In genomic region chr14:104597576-104597975, GRCh38 we compare ENCODE assay signal across 21 cellular contexts. TPM values are rescaled to one million over a fixed set of nuclear protein-coding genes. Genes with fewer than 3 reads are reported as not detected.
DNase-seq lines count a peak whose midpoint lies in the region; ATAC-seq, FAIRE-seq and TF ChIP-seq lines count a peak whose summit lies in the region.
"Had no signal": no experiment of that assay in that cellular context is flagged by ENCODE, and none has a peak within 500 bp of the region (broad histone marks: within the 10 kb centered on the region; RNA-seq: fewer than 3 reads in every experiment).

No MANE protein-coding gene starts in this region.

- no peaks in the 10 kb centered on the region for H3K4me1 ChIP-seq in RWPE2 (ENCODE audit: insufficient read depth, poor library complexity, severe bottlenecking)
- no peaks in the 10 kb centered on the region for H3K4me1 ChIP-seq in kidney (ENCODE audit: control insufficient read depth in 1 of 2, insufficient read depth in 1 of 2, low read depth in 1 of 2, low read length in 2 of 2)

- no peak for FAIRE-seq in kidney (lab: Jason Lieb, UNC)
- FAIRE-seq: D721Med had no signal

- no peak overlapping the region for H3K27ac ChIP-seq in RWPE2 (ENCODE audit: poor library complexity, severe bottlenecking)
- H3K27ac ChIP-seq in kidney (ENCODE audit: low read depth in 2 of 2, low read length in 2 of 2): no peak overlapping the region
- H3K27ac ChIP-seq: RWPE1 had no signal

- TF ChIP-seq CTCF in RWPE2 (IDR thresholded peaks at IDR 0.05; ENCODE audit: poor library complexity, severe bottlenecking) (no peak), kidney (IDR thresholded peaks at IDR 0.05; ENCODE audit: borderline replicate concordance, extremely low read depth, insufficient read depth) (no peak)

- H3K36me3 ChIP-seq in RWPE2 (ENCODE audit: low read depth) (no peaks in the 10 kb centered on the region), kidney (ENCODE audit: control insufficient read depth in 1 of 2, insufficient read depth in 2 of 2, low read length in 2 of 2) (no peaks in the 10 kb centered on the region)
- H3K36me3 ChIP-seq: MG63 had no signal

- intact Hi-C loops in Right ventricle myocardium inferior (cut with DNase I) (no loop called here), cardiac septum (cut with DNase I) (no loop called here), kidney (cut with DNase I) (no loop called here)

- DNase-seq in Right ventricle myocardium inferior (ENCODE audit: missing footprints): peak; percentile 41
- DNase-seq in cardiac septum (ENCODE audit: low spot score): no peak
- DNase-seq in RWPE2 (ENCODE audit: low spot score): peak; percentile 59
- peak; percentile 36 for DNase-seq in kidney
- DNase-seq in RPMI8226: no peak
- DNase-seq: CD4-positive, CD25-positive, alpha-beta regulatory T cell; HCEC 1CT; IMR-90; KG1; MG63; NCI-H2029 treated with DMSO at 0.1 percent for 48 hours; NCI-H2227 treated with DMSO at 0.1 percent for 48 hours had no signal

- no peaks in the 10 kb centered on the region for H3K9me3 ChIP-seq in RWPE2 (ENCODE audit: severe bottlenecking)
- no peaks in the 10 kb centered on the region for H3K9me3 ChIP-seq in kidney (ENCODE audit: control insufficient read depth in 1 of 2, low read length in 2 of 2)
- H3K9me3 ChIP-seq: MG63, SK-N-SH had no signal

- no peak overlapping the region for H3K9ac ChIP-seq in kidney (ENCODE audit: low read length in 2 of 2)
- H3K9ac ChIP-seq: SK-N-SH had no signal

- H3K27me3 ChIP-seq in RWPE2 (ENCODE audit: insufficient read depth, poor library complexity, severe bottlenecking): peaks cover 29% of the 10 kb centered on the region
- H3K27me3 ChIP-seq: MG63 had no signal

- H3K4me3 ChIP-seq in RWPE2 (ENCODE audit: severe bottlenecking) (no peak overlapping the region), kidney (ENCODE audit: low read length in 2 of 2) (no peak overlapping the region)
- H3K4me3 ChIP-seq: GM23338, MG63 had no signal

- ATAC-seq in Right ventricle myocardium inferior (no peak), RWPE2 (ENCODE audit: low read depth) (no peak), SK-N-SH treated with all-trans-retinoic acid at 6 μM for 48 hours (no peak)
- ATAC-seq in activated CD4-positive, CD25-positive, alpha-beta regulatory T cell treated with anti-CD3 and anti-CD28 coated beads, Interleukin-2, amount 50 U/mL, for 24 hours: no peak
- ATAC-seq: GM23338 had no signal

TF ChIP-seq in SK-N-SH treated with all-trans-retinoic acid at 6 μM for 48 hours, 23 proteins besides CTCF, POLR2A, EP300 and RAD21:
- TF ChIP-seq PPARA (CRISPR knock-in tag; IDR thresholded peaks at IDR 0.05; ENCODE audit: borderline replicate concordance): no peak
- TF ChIP-seq ZFP30 (CRISPR knock-in tag; IDR thresholded peaks at IDR 0.05): no peak
- no peak for TF ChIP-seq ZNF8 (CRISPR knock-in tag; IDR thresholded peaks at IDR 0.05)
- TF ChIP-seq ESRRG (CRISPR knock-in tag; IDR thresholded peaks at IDR 0.05): no peak
- no peak for TF ChIP-seq SNAI2 (CRISPR knock-in tag; IDR thresholded peaks at IDR 0.05)
- TF ChIP-seq, protein P1, sequence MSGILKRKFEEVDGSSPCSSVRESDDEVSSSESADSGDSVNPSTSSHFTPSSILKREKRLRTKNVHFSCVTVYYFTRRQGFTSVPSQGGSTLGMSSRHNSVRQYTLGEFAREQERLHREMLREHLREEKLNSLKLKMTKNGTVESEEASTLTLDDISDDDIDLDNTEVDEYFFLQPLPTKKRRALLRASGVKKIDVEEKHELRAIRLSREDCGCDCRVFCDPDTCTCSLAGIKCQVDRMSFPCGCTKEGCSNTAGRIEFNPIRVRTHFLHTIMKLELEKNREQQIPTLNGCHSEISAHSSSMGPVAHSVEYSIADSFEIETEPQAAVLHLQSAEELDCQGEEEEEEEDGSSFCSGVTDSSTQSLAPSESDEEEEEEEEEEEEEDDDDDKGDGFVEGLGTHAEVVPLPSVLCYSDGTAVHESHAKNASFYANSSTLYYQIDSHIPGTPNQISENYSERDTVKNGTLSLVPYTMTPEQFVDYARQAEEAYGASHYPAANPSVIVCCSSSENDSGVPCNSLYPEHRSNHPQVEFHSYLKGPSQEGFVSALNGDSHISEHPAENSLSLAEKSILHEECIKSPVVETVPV (CRISPR knock-in tag; IDR thresholded peaks at IDR 0.05): no peak
- no peak for TF ChIP-seq BACH2 (CRISPR knock-in tag; IDR thresholded peaks at IDR 0.05; ENCODE audit: borderline replicate concordance)
- TF ChIP-seq, protein P2, sequence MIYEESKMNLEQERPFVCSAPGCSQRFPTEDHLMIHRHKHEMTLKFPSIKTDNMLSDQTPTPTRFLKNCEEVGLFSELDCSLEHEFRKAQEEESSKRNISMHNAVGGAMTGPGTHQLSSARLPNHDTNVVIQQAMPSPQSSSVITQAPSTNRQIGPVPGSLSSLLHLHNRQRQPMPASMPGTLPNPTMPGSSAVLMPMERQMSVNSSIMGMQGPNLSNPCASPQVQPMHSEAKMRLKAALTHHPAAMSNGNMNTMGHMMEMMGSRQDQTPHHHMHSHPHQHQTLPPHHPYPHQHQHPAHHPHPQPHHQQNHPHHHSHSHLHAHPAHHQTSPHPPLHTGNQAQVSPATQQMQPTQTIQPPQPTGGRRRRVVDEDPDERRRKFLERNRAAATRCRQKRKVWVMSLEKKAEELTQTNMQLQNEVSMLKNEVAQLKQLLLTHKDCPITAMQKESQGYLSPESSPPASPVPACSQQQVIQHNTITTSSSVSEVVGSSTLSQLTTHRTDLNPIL (CRISPR knock-in tag; IDR thresholded peaks at IDR 0.05; ENCODE audit: low read depth): no peak
- no peak for TF ChIP-seq CSDC2 (CRISPR knock-in tag; IDR thresholded peaks at IDR 0.05)
- no peak for TF ChIP-seq ZC3H10 (CRISPR knock-in tag; IDR thresholded peaks at IDR 0.05)
- no peak for TF ChIP-seq RARB (CRISPR knock-in tag; IDR thresholded peaks at IDR 0.05)
- no peak for TF ChIP-seq TCF4 (CRISPR knock-in tag; IDR thresholded peaks at IDR 0.05; ENCODE audit: borderline replicate concordance)

RNA-seq across cellular contexts. Expression of gene TMEM179, which starts 7.0 kb away (rescaled TPM):
- total RNA-seq in Right ventricle myocardium inferior (not detected), cardiac septum (0.89 TPM), kidney (0.50 TPM)
- 0.67 TPM for polyA plus RNA-seq in kidney (ENCODE audit: insufficient read depth, low read depth, low replicate concordance)
- total RNA-seq: A172; CD4-positive, CD25-positive, alpha-beta regulatory T cell; IMR-90 had no signal
- polyA plus RNA-seq: CD4-positive, CD25-positive, alpha-beta regulatory T cell; IMR-90 had no signal

RNA-seq across cellular contexts. Expression of gene C14orf180, which starts 18.0 kb away (rescaled TPM):
- total RNA-seq in Right ventricle myocardium inferior: 40.0 TPM
- total RNA-seq in cardiac septum: 67.8 TPM
- total RNA-seq in kidney: 2.1 TPM
- polyA plus RNA-seq in kidney (ENCODE audit: insufficient read depth, low read depth, low replicate concordance): 3.1 TPM
- total RNA-seq: A172; CD4-positive, CD25-positive, alpha-beta regulatory T cell; GM23338; IMR-90; NCI-H460 had no signal
- polyA plus RNA-seq: BJ; CD4-positive, CD25-positive, alpha-beta regulatory T cell; GM23338; IMR-90; SK-N-SH had no signal

Comparison
In these comparisons a context has a peak if more than half of its experiments do, and no peak if none do; other contexts are left out.
1. DNase-seq: peak in Right ventricle myocardium inferior (single experiment), RWPE2 (single experiment) and kidney (single experiment); none in cardiac septum (single experiment) and RPMI8226 (single experiment).
2. RNA of gene C14orf180, which starts 18.0 kb away (total RNA-seq): 67.8 TPM in cardiac septum (single experiment) and 40.0 TPM in Right ventricle myocardium inferior (single experiment); 2.1 TPM in kidney (single experiment); every median in the first group is over 10 times any median in the second.